Comparison of ENCODE assay signal across 15 cellular contexts in genomic region chr4:26687728-26688127, GRCh38.
DNase-seq lines count a peak whose midpoint lies in the region; ATAC-seq, FAIRE-seq and TF ChIP-seq lines count a peak whose summit lies in the region.
"Had no signal": no experiment of that assay in that cellular context is flagged by ENCODE, and none has a peak within 500 bp of the region (broad histone marks: within the 10 kb centered on the region; RNA-seq: fewer than 3 reads in every experiment).

No MANE protein-coding gene starts in this region.

- ATAC-seq in HG02610 (IDR thresholded peaks at IDR 0.05; ENCODE audit: unreplicated experiment): no peak
- no peak for ATAC-seq in GM19455 (IDR thresholded peaks at IDR 0.05; ENCODE audit: unreplicated experiment)
- ATAC-seq: Panc1, sciatic nerve had no signal

- H3K27ac ChIP-seq in SJCRH30: 0 out of 2 replicates have a peak overlapping the region, but pooled peaks have one; percentile 4

- peaks cover 2% of the 10 kb centered on the region; the same call in 1 of the 2 replicates for H3K36me3 ChIP-seq in SJCRH30

- no peak for DNase-seq in SJCRH30
- DNase-seq in fibroblast of mammary gland (ENCODE audit: low read depth): peak; percentile 68
- peak; percentile 67 for DNase-seq in skeletal muscle cell (ENCODE audit: low read depth)
- no peak for DNase-seq in stimulated activated CD8-positive, alpha-beta memory T cell treated with anti-CD3 and anti-CD28 coated beads, Interleukin-4, amount 100 ng/mL, for 48 hours
- no peak for DNase-seq in COLO829 (ENCODE audit: low spot score)
- DNase-seq: activated CD4-positive, alpha-beta T cell treated with anti-CD3 and anti-CD28 coated beads, Interleukin-2, amount 50 U/mL, for 1 hour; activated effector memory CD4-positive, alpha-beta T cell treated with Interleukin-2 at 50 U/mL for 16 hours; erythroblast; NCI-H1092; NCI-H510A had no signal

- 0 out of 2 replicates have a peak, but pooled peaks cover 2% of the 10 kb centered on the region for H3K4me1 ChIP-seq in SJCRH30

- peak; percentile 40 for FAIRE-seq in G401.6 (lab: Jason Lieb, UNC)

- no peaks in the 10 kb centered on the region for H3K27me3 ChIP-seq in SJCRH30

- H3K9me3 ChIP-seq in SJCRH30 (replicated peaks): no peaks in the 10 kb centered on the region

- no peak overlapping the region for H3K4me3 ChIP-seq in SJCRH30
- no peak overlapping the region for H3K4me3 ChIP-seq in fibroblast of mammary gland (ENCODE audit: control insufficient read depth, low read depth, low read length)
- H3K4me3 ChIP-seq in skeletal muscle cell (ENCODE audit: low read depth, low read length): no peak overlapping the region

- TF ChIP-seq CTCF in fibroblast of mammary gland (conservative IDR thresholded peaks at IDR 0.05; ENCODE audit: control insufficient read depth, insufficient read depth, low read depth, low read length): no peak

Comparison
In these comparisons a context has a peak if more than half of its experiments do, and no peak if none do; other contexts are left out.
1. DNase-seq: peak in fibroblast of mammary gland (single experiment) and skeletal muscle cell (single experiment); none in SJCRH30 (0 of 2), stimulated activated CD8-positive, alpha-beta memory T cell treated with anti-CD3 and anti-CD28 coated beads, Interleukin-4, amount 100 ng/mL, for 48 hours (single experiment) and COLO829 (single experiment).